Comparison of ENCODE assay signal across 29 cellular contexts in the genomic region with DNA sequence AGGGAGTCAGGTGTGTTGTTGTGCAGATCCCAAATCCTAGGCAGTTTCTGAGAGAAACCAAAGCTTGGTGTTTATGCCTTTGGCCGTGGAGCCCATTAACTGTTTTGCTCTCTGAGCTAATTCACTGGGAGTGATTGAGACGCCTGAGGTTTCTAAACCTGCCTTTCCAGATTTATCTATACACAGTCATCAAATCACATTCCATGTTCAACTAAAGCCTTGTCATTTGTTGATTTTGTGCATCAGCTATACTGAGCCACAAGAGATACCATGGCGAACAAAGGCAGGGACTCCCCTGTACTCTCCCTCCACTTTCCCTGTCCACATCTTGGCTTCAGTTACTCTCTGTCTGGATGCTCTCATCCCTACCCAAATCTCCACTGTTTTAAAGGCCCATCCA.
DNase-seq lines count a peak whose midpoint lies in the region; ATAC-seq, FAIRE-seq and TF ChIP-seq lines count a peak whose summit lies in the region.
"Had no signal": no experiment of that assay in that cellular context is flagged by ENCODE, and none has a peak within 500 bp of the region (broad histone marks: within the 10 kb centered on the region; RNA-seq: fewer than 3 reads in every experiment).

No MANE protein-coding gene starts in this region.

- no peaks in the 10 kb centered on the region for H3K79me2 ChIP-seq in neural progenitor cell (ENCODE audit: low read depth)

- no peaks in the 10 kb centered on the region for H4K20me1 ChIP-seq in neural progenitor cell (ENCODE audit: low read depth)

- H3K4me3 Mint-ChIP-seq in neural progenitor cell, result no peak overlapping the region
- H3K4me3 Mint-ChIP-seq in activated T-helper 1 cell treated with anti-CD3 and anti-CD28 coated beads, Interleukin-12 subunit alpha, Interleukin-12 subunit beta, Interleukin-2, Interleukin-4 antibody, amounts not matched to agents 30 ng/mL and 10 ng/mL and 1 ng/mL, durations not matched to agents 14 hours and 24 hours and 36 hours, result no peak overlapping the region
- H3K4me3 Mint-ChIP-seq: CD4-positive, alpha-beta memory T cell; HFFc6 had no signal

- H3K9ac ChIP-seq in neural progenitor cell, result no peak overlapping the region
- H3K9ac ChIP-seq: SK-N-SH had no signal

- H3K9me3 Mint-ChIP-seq in neural progenitor cell, result no peaks in the 10 kb centered on the region
- H3K9me3 Mint-ChIP-seq in activated T-helper 1 cell treated with anti-CD3 and anti-CD28 coated beads, Interleukin-12 subunit alpha, Interleukin-12 subunit beta, Interleukin-2, Interleukin-4 antibody, amounts not matched to agents 30 ng/mL and 10 ng/mL and 1 ng/mL, durations not matched to agents 14 hours and 24 hours and 36 hours, result no peaks in the 10 kb centered on the region
- H3K9me3 Mint-ChIP-seq: CD4-positive, alpha-beta memory T cell; HFFc6 had no signal

- H3K4me3 ChIP-seq in epithelial cell of esophagus (ENCODE audit: low read length), result no peak overlapping the region
- no peak overlapping the region for H3K4me3 ChIP-seq in neural progenitor cell
- H3K4me3 ChIP-seq: GM12878, HAP-1 had no signal

- no peaks in the 10 kb centered on the region for H3K27me3 ChIP-seq in neural progenitor cell

- DNase-seq in HPDE6-E6E7 (ENCODE audit: extremely low spot score), result peak; percentile 36
- peak; percentile 64 for DNase-seq in epithelial cell of esophagus (ENCODE audit: low read depth)
- DNase-seq in neural progenitor cell (ENCODE audit: low spot score), result no peak
- DNase-seq in RCC 7860 (ENCODE audit: low spot score), result no peak
- DNase-seq in activated T-helper 1 cell treated with anti-CD3 and anti-CD28 coated beads, Interleukin-12 subunit alpha, Interleukin-12 subunit beta, Interleukin-2, Interleukin-4 antibody, amounts not matched to agents 30 ng/mL and 10 ng/mL and 1 ng/mL, durations not matched to agents 14 hours and 24 hours and 36 hours (ENCODE audit: low spot score), result no peak
- DNase-seq: C1 segment of cervical spinal cord; CD4-positive, alpha-beta memory T cell; COR-L47; DMS 273 treated with DMSO at 0.1 percent for 48 hours; DMS79; EL; GDM1; GOT3; HFFc6; Kasumi-1; MV-4-11; NCI-H1105 treated with DMSO at 0.1 percent for 48 hours; NCI-H1930; NCI-H2107; NCI-H524; NCI-H774; NK-92 treated with Interleukin-12 subunit alpha and Interleukin-12 subunit beta, amount 100 ng/mL, for 24 hours; SHP77 treated with DMSO at 0.1 percent for 48 hours; SK-N-SH had no signal

- H3K27ac ChIP-seq in KOPT-K1 (ENCODE audit: low read depth, low read length, poor library complexity, severe bottlenecking) (peak overlapping the region; percentile 83), neural progenitor cell (no peak overlapping the region)
- H3K27ac ChIP-seq: RWPE1 had no signal

- no peaks in the 10 kb centered on the region for H3F3A ChIP-seq in neural progenitor cell (ENCODE audit: low read depth)

- no peak for FAIRE-seq in RCC 7860 (lab: Jason Lieb, UNC)
- FAIRE-seq: GM12878 had no signal

- H2AFZ ChIP-seq in neural progenitor cell (replicated peaks), result no peak overlapping the region

- no peaks in the 10 kb centered on the region for H3K36me3 Mint-ChIP-seq in neural progenitor cell
- no peaks in the 10 kb centered on the region for H3K36me3 Mint-ChIP-seq in activated T-helper 1 cell treated with anti-CD3 and anti-CD28 coated beads, Interleukin-12 subunit alpha, Interleukin-12 subunit beta, Interleukin-2, Interleukin-4 antibody, amounts not matched to agents 30 ng/mL and 10 ng/mL and 1 ng/mL, durations not matched to agents 14 hours and 24 hours and 36 hours (ENCODE audit: low read depth)
- H3K36me3 Mint-ChIP-seq: CD4-positive, alpha-beta memory T cell had no signal

- TF ChIP-seq CTCF in epithelial cell of esophagus (IDR thresholded peaks at IDR 0.05; ENCODE audit: insufficient read depth, low read depth, low read length, missing control alignments) (no peak), neural progenitor cell (IDR thresholded peaks at IDR 0.05) (no peak)

- intact Hi-C loops in activated T-helper 1 cell treated with anti-CD3 and anti-CD28 coated beads, Interleukin-12 subunit alpha, Interleukin-12 subunit beta, Interleukin-2, Interleukin-4 antibody, amounts not matched to agents 30 ng/mL and 10 ng/mL and 1 ng/mL, durations not matched to agents 14 hours and 24 hours and 36 hours (cut with micrococcal nuclease), result no loop called here

- no peak for ATAC-seq in GM21515 (IDR thresholded peaks at IDR 0.05; ENCODE audit: unreplicated experiment)
- ATAC-seq: GM12878 had no signal

- peaks cover 9% of the 10 kb centered on the region for H3K4me1 Mint-ChIP-seq in neural progenitor cell
- H3K4me1 Mint-ChIP-seq in activated T-helper 1 cell treated with anti-CD3 and anti-CD28 coated beads, Interleukin-12 subunit alpha, Interleukin-12 subunit beta, Interleukin-2, Interleukin-4 antibody, amounts not matched to agents 30 ng/mL and 10 ng/mL and 1 ng/mL, durations not matched to agents 14 hours and 24 hours and 36 hours (ENCODE audit: low read depth), result no peaks in the 10 kb centered on the region

- no peaks in the 10 kb centered on the region for H3K4me1 ChIP-seq in neural progenitor cell
- H3K4me1 ChIP-seq: HAP-1 had no signal

- H3K4me2 ChIP-seq in neural progenitor cell, result no peak overlapping the region
- H3K4me2 ChIP-seq: SK-N-SH had no signal

- H3K9me3 ChIP-seq in KOPT-K1 (ENCODE audit: insufficient read depth, low read length, poor library complexity, severe bottlenecking) (no peaks in the 10 kb centered on the region), neural progenitor cell (ENCODE audit: low read depth) (no peaks in the 10 kb centered on the region)
- H3K9me3 ChIP-seq: HAP-1, SK-N-SH had no signal

- H3K36me3 ChIP-seq in KOPT-K1 (ENCODE audit: insufficient read depth, low read length) (no peaks in the 10 kb centered on the region), neural progenitor cell (no peaks in the 10 kb centered on the region)
- H3K36me3 ChIP-seq: HAP-1 had no signal

- H3K27ac Mint-ChIP-seq in neural progenitor cell, result peak overlapping the region; percentile 2
- no peak overlapping the region for H3K27ac Mint-ChIP-seq in activated T-helper 1 cell treated with anti-CD3 and anti-CD28 coated beads, Interleukin-12 subunit alpha, Interleukin-12 subunit beta, Interleukin-2, Interleukin-4 antibody, amounts not matched to agents 30 ng/mL and 10 ng/mL and 1 ng/mL, durations not matched to agents 14 hours and 24 hours and 36 hours
- H3K27ac Mint-ChIP-seq: CD4-positive, alpha-beta memory T cell; HFFc6 had no signal

- H3K27me3 Mint-ChIP-seq in neural progenitor cell (ENCODE audit: insufficient read depth, low read depth), result peaks cover 10% of the 10 kb centered on the region
- peaks cover 7% of the 10 kb centered on the region for H3K27me3 Mint-ChIP-seq in activated T-helper 1 cell treated with anti-CD3 and anti-CD28 coated beads, Interleukin-12 subunit alpha, Interleukin-12 subunit beta, Interleukin-2, Interleukin-4 antibody, amounts not matched to agents 30 ng/mL and 10 ng/mL and 1 ng/mL, durations not matched to agents 14 hours and 24 hours and 36 hours (ENCODE audit: insufficient read depth)

Comparison
In these comparisons a context has a peak if more than half of its experiments do, and no peak if none do; other contexts are left out.
1. DNase-seq: peak in HPDE6-E6E7 (single experiment) and epithelial cell of esophagus (single experiment); none in neural progenitor cell (single experiment), RCC 7860 (single experiment) and activated T-helper 1 cell treated with anti-CD3 and anti-CD28 coated beads, Interleukin-12 subunit alpha, Interleukin-12 subunit beta, Interleukin-2, Interleukin-4 antibody, amounts not matched to agents 30 ng/mL and 10 ng/mL and 1 ng/mL, durations not matched to agents 14 hours and 24 hours and 36 hours (single experiment).